ENCODE assay signal across 9 cellular contexts in the genomic region with DNA sequence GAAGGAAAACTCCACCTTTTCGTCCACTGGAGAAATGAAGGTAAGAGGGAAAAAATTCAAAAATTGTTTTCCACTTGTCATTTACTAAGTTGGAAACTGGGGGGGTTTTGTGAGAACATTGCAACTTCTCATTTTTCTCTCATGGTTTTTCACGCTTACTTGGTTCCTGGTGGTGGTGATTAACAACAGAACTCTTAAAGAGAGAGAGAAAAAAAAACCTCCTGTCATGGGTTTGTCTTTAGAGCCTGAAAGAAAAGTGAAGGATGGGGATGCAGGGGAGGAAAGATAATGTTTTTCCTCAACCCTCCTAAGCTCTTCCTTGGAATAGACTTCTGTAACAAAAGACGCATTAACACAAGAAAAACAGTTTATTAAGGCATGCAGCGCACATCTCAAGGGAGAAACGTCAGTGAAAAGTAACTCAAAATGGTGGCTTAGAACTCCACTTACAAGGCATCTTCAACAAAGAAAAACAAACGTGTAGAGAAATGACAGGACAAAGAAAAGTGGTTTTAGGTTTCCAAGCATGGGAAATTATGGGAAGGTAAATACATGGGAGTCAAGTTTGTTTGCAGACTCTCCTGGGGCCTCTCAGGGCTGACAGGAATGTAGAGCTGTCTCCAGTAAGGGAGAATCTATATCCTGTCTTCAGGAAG.
DNase-seq lines count a peak whose midpoint lies in the region; ATAC-seq, FAIRE-seq and TF ChIP-seq lines count a peak whose summit lies in the region.
"Had no signal": no experiment of that assay in that cellular context is flagged by ENCODE, and none has a peak within 500 bp of the region (broad histone marks: within the 10 kb centered on the region; RNA-seq: fewer than 3 reads in every experiment).

No MANE protein-coding gene starts in this region.

- ATAC-seq in HG02642 (IDR thresholded peaks at IDR 0.05; ENCODE audit: poor library complexity, unreplicated experiment) (peak; percentile 41), mucosa of descending colon (peak; percentile 42), GM21717 (IDR thresholded peaks at IDR 0.05; ENCODE audit: unreplicated experiment) (no peak)
- ATAC-seq in stimulated activated naive CD8-positive, alpha-beta T cell treated with anti-CD3 and anti-CD28 coated beads, Interleukin-15, amount 100 ng/mL, for 72 hours, result no peak

- no peak overlapping the region for H3K4me3 Mint-ChIP-seq in stimulated activated naive CD8-positive, alpha-beta T cell treated with anti-CD3 and anti-CD28 coated beads, Interleukin-15, amount 100 ng/mL, for 72 hours

- H3K9me3 ChIP-seq in mucosa of descending colon, result no peaks in the 10 kb centered on the region

- H3K4me1 ChIP-seq in mucosa of descending colon (ENCODE audit: low read depth), result no peaks in the 10 kb centered on the region

- H3K36me3 ChIP-seq in mucosa of descending colon (ENCODE audit: low read depth), result no peaks in the 10 kb centered on the region

- H3K4me1 Mint-ChIP-seq in stimulated activated naive CD8-positive, alpha-beta T cell treated with anti-CD3 and anti-CD28 coated beads, Interleukin-15, amount 100 ng/mL, for 72 hours, result no peaks in the 10 kb centered on the region

- no peak overlapping the region for H3K27ac Mint-ChIP-seq in stimulated activated naive CD8-positive, alpha-beta T cell treated with anti-CD3 and anti-CD28 coated beads, Interleukin-15, amount 100 ng/mL, for 72 hours

- H3K4me3 ChIP-seq in mucosa of descending colon, result no peak overlapping the region
- H3K4me3 ChIP-seq: skin epidermis had no signal

- intact Hi-C loops in mucosa of descending colon (cut with DNase I, micrococcal nuclease), result no loop called here

- no peak for TF ChIP-seq CTCF in mucosa of descending colon (IDR thresholded peaks at IDR 0.05)

- DNase-seq in GM18507 (ENCODE audit: extremely low spot score, insufficient read length, low read depth) (no peak), NCI-H2107 (lab: John Stamatoyannopoulos, UW) (peak; percentile 8), mucosa of descending colon (no peak), COLO829 (ENCODE audit: low spot score) (no peak), frontal cortex (ENCODE audit: low spot score in 2 of 2) (no peak)
- DNase-seq in stimulated activated naive CD8-positive, alpha-beta T cell treated with anti-CD3 and anti-CD28 coated beads, Interleukin-15, amount 100 ng/mL, for 72 hours, result no peak

- H3K9me3 Mint-ChIP-seq in stimulated activated naive CD8-positive, alpha-beta T cell treated with anti-CD3 and anti-CD28 coated beads, Interleukin-15, amount 100 ng/mL, for 72 hours, result peaks cover 8 to 12% of the 10 kb centered on the region in 2 donors

- FAIRE-seq in GM18507 (lab: Jason Lieb, UNC) (peak; percentile 84), frontal cortex (lab: Jason Lieb, UNC) (no peak)

- H3K27me3 Mint-ChIP-seq in stimulated activated naive CD8-positive, alpha-beta T cell treated with anti-CD3 and anti-CD28 coated beads, Interleukin-15, amount 100 ng/mL, for 72 hours, result no peaks in the 10 kb centered on the region

Comparison
In these comparisons a context has a peak if more than half of its experiments do, and no peak if none do; other contexts are left out.
1. ATAC-seq: peak in HG02642 (single experiment) and mucosa of descending colon (single experiment); none in GM21717 (single experiment) and stimulated activated naive CD8-positive, alpha-beta T cell treated with anti-CD3 and anti-CD28 coated beads, Interleukin-15, amount 100 ng/mL, for 72 hours (single experiment).